In genomic region chr10:51144161-51144781, GRCh38 we compare ENCODE assay signal across 32 cellular contexts.
A peak's percentile ranks its signal among the peaks of the same experiment; 100 is the strongest.
DNase-seq lines count a peak whose midpoint lies in the region; ATAC-seq, FAIRE-seq and TF ChIP-seq lines count a peak whose summit lies in the region.
"Had no signal": no experiment of that assay in that cellular context is flagged by ENCODE, and none has a peak within 500 bp of the region (broad histone marks: within the 10 kb centered on the region; RNA-seq: fewer than 3 reads in every experiment).

No MANE protein-coding gene starts in this region.

- no peak for DNase-seq in stimulated activated CD4-positive, alpha-beta T cell treated with anti-CD3 and anti-CD28 coated beads, Interleukin-2, amount 100 ng/mL, for 24 hours
- no peak for DNase-seq in hepatic stellate cell (ENCODE audit: low spot score)
- DNase-seq in pancreas: no peak
- DNase-seq in HAP-1 (ENCODE audit: low spot score in 2 of 2): no peak
- DNase-seq: 8988T; ACHN; BE2C; CD8-positive, alpha-beta memory T cell; DND-41; GM23248; HCEC 1CT; Kasumi-1; MV-4-11; NCI-H1105 treated with DMSO at 0.1 percent for 48 hours; NCI-H146; NCI-H1930; NCI-H2107; NCI-H446; NCI-H524 treated with DMSO at 0.1 percent for 48 hours; NCI-H82; NK-92 treated with Interleukin-12 subunit alpha and Interleukin-12 subunit beta, amount 100 ng/mL, for 24 hours; PC-9; Right ventricle myocardium superior; RPMI8226; T-helper 1 cell had no signal

- H3K27me3 ChIP-seq in pancreas (no peaks in the 10 kb centered on the region), HAP-1 (ENCODE audit: low read depth) (no peaks in the 10 kb centered on the region)
- H3K27me3 ChIP-seq: BE2C had no signal

- intact Hi-C loops in pancreas (cut with DNase I): no loop called here

- ATAC-seq in GM19463 (IDR thresholded peaks at IDR 0.05; ENCODE audit: unreplicated experiment) (peak; percentile 46), HG02981 (IDR thresholded peaks at IDR 0.05; ENCODE audit: unreplicated experiment) (peak; percentile 69), HG03378 (IDR thresholded peaks at IDR 0.05; ENCODE audit: unreplicated experiment) (peak; percentile 68), pancreas (no peak)
- ATAC-seq: HepG2, K562 had no signal

- 92 to 94% methylated on average over 1 of the region's 1 CpG for WGBS in pancreas, 2 donors

- H3K4me1 ChIP-seq in pancreas (peaks cover 0 to 4% (median 0%) of the 10 kb centered on the region in 3 donors), HAP-1 (no peaks in the 10 kb centered on the region)
- H3K4me1 ChIP-seq: BE2C had no signal

- H3K4me3 ChIP-seq in pancreas (no peak overlapping the region), HAP-1 (no peak overlapping the region)
- H3K4me3 ChIP-seq: GM23248, K562, PC-9 had no signal

- H3K9me3 ChIP-seq in pancreas (no peaks in the 10 kb centered on the region), HAP-1 (no peaks in the 10 kb centered on the region)
- H3K9me3 ChIP-seq: BE2C had no signal

- FAIRE-seq in G401.6 (lab: Jason Lieb, UNC): peak; percentile 45
- no peak for FAIRE-seq in pancreas (lab: Jason Lieb, UNC)
- FAIRE-seq: GM18507, HepG2, K562 had no signal

- in situ Hi-C loops in HAP-1 (cut with MboI; ENCODE audit: low sequenced_read_pairs): no loop called here

- no peak overlapping the region for H3K27ac ChIP-seq in pancreas
- H3K27ac ChIP-seq: GM23248, PC-9 had no signal

- no peak for TF ChIP-seq CTCF in pancreas (IDR thresholded peaks at IDR 0.05)

- no peaks in the 10 kb centered on the region for H3K36me3 ChIP-seq in pancreas
- no peaks in the 10 kb centered on the region for H3K36me3 ChIP-seq in HAP-1 (replicated peaks)
- H3K36me3 ChIP-seq: BE2C had no signal

Comparison
In these comparisons a context has a peak if more than half of its experiments do, and no peak if none do; other contexts are left out.
1. ATAC-seq: peak in GM19463 (single experiment), HG02981 (single experiment) and HG03378 (single experiment); none in pancreas (0 of 4).